1 cellular context compared by ENCODE assay signal in genomic region chr17:77783991-77784820, GRCh38.
TF ChIP-seq lines count a peak whose summit lies in the region.

No MANE protein-coding gene starts in this region.

TF ChIP-seq in HepG2, 621 proteins besides CTCF, POLR2A, EP300 and RAD21 (continued from another document):
- TF ChIP-seq ZHX2 (IDR thresholded peaks at IDR 0.05; ENCODE audit: low read depth) (no peak), ZHX2 (CRISPR knock-in tag; IDR thresholded peaks at IDR 0.05; ENCODE audit: borderline replicate concordance) (no peak), ZNF230 (CRISPR knock-in tag; IDR thresholded peaks at IDR 0.05) (no peak), MYPOP (CRISPR knock-in tag; IDR thresholded peaks at IDR 0.05) (no peak), LCORL (IDR thresholded peaks at IDR 0.05) (no peak), LCORL (CRISPR knock-in tag; IDR thresholded peaks at IDR 0.05) (no peak), HBP1 (CRISPR knock-in tag; IDR thresholded peaks at IDR 0.05; ENCODE audit: low read depth) (no peak)
